In the genomic region with DNA sequence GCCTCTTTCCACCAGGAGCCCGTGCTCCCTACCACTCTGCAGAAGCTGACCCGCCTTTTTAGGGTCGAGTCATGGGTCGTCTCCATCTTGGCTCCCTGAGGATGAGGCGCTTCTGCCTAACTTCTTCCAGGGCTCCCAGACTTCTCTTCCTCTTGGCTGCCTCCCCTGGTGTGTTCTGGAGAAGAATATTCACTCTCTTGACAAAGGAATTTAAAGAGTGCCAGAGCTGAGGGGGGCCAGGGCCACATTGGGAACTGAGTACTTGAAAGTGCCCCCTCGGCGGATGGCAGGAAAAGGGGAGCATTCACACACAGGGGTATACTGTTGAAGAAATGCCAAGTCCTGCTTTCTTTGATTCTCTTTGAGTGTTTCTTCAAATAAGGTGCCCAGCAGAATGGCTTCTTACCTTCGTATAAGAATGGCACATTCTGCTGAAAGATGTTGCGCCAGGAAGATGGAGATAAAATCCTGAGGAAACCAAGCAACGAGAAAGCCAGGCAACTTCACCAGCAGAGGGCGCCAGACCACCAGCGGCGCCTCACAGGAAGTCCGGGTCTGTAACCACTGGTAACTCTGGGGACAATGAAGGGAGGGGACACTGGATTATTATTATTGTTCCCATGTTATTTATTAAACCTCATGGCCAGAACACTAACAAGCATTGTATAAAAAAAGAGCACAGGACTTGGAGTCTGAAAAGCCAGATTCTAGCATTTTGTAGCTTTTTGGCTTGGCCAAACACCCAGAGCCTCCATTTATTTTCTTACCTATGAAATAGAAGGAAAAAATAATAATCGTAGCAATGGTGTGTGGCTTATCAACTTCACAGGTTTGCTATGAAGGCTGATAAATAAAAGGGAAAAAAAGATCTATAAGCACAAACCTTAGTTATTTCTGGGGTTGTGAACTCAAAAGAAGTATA, we compare ENCODE assay signal across 8 cellular contexts.
DNase-seq lines count a peak whose midpoint lies in the region; ATAC-seq lines count a peak whose summit lies in the region.

No MANE protein-coding gene starts in this region.

- H3K4me3 ChIP-seq in SJSA1 (no peak overlapping the region), right cardiac atrium (ENCODE audit: low read length) (no peak overlapping the region)

- H3K36me3 ChIP-seq in SJSA1: no peaks in the 10 kb centered on the region

- DNase-seq in COLO829 (ENCODE audit: low spot score) (peak; percentile 65), SJSA1 (ENCODE audit: low read depth in 1 of 2, low spot score in 2 of 2) (peak; percentile 50 to 62), right cardiac atrium (peak; percentile 40 to 78 (median 65)), KG1 (lab: John Stamatoyannopoulos, UW) (no peak)
- peak; percentile 73 for DNase-seq in activated naive CD4-positive, alpha-beta T cell treated with Interleukin-2 at 50 U/mL for 16 hours
- DNase-seq in stimulated activated CD4-positive, alpha-beta T cell treated with anti-CD3 and anti-CD28 coated beads, Interleukin-1b, Interleukin-23, amount 100 ng/mL, for 1 hour (ENCODE audit: low read depth in 2 of 2): peak; percentile 22 to 50

- ATAC-seq in GM19438 (IDR thresholded peaks at IDR 0.05; ENCODE audit: low read depth, unreplicated experiment) (peak; percentile 92), HG03460 (IDR thresholded peaks at IDR 0.05; ENCODE audit: unreplicated experiment) (peak; percentile 75), right cardiac atrium (peak in 1 of 2 donors; percentile 67)

- intact Hi-C loops in right cardiac atrium (cut with DNase I): no loop called here

- H3K4me1 ChIP-seq in SJSA1 (replicated peaks): peaks cover 4% of the 10 kb centered on the region; the same call in 1 of the 2 replicates
- no peaks in the 10 kb centered on the region for H3K4me1 ChIP-seq in right cardiac atrium (ENCODE audit: control insufficient read depth, insufficient read depth, low read length)

- H3K27me3 ChIP-seq in SJSA1 (replicated peaks): no peaks in the 10 kb centered on the region
- no peaks in the 10 kb centered on the region for H3K27me3 ChIP-seq in right cardiac atrium (ENCODE audit: control insufficient read depth, insufficient read depth)

- H3K27ac ChIP-seq in SJSA1: no peak overlapping the region
- no peak overlapping the region for H3K27ac ChIP-seq in right cardiac atrium (ENCODE audit: low read length)

- WGBS in right cardiac atrium: 56% methylated on average over 15 of the region's 15 CpGs

- H3K9me3 ChIP-seq in SJSA1 (replicated peaks) (no peaks in the 10 kb centered on the region), right cardiac atrium (ENCODE audit: control insufficient read depth, low read length) (no peaks in the 10 kb centered on the region)
